In the genomic region with DNA sequence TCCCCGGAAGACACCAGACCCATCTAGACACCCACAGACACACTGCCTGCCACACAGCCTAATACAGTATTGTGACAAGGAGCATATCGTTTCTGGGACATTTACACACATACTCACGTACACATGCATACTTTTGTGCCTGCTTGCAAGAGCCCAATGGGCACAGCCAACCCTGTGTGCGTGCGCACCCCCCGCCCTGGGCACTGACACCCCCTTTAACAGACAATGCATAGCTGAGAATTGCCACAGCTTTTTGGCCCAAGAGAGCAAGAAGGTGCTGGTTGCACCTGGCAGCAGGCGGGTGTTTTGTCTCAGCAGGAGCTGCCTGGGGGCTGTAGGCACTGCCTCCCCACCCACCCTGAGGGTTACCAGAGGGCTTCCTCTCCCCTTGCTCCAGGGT, we compare ENCODE assay signal across 31 cellular contexts. TPM values are rescaled to one million over a fixed set of nuclear protein-coding genes. Genes with fewer than 3 reads are reported as not detected.
DNase-seq lines count a peak whose midpoint lies in the region; ATAC-seq, FAIRE-seq and TF ChIP-seq lines count a peak whose summit lies in the region.
"Had no signal": no experiment of that assay in that cellular context is flagged by ENCODE, and none has a peak within 500 bp of the region (broad histone marks: within the 10 kb centered on the region; RNA-seq: fewer than 3 reads in every experiment).

No MANE protein-coding gene starts in this region.

- H2BK5ac ChIP-seq in IMR-90 (ENCODE audit: low read depth, low read length, poor library complexity, severe bottlenecking), result no peak overlapping the region
- H2BK5ac ChIP-seq in trophoblast cell (ENCODE audit: low read depth, low read length, poor library complexity), result no peak overlapping the region

- H2AFZ ChIP-seq in IMR-90 (replicated peaks; ENCODE audit: low read length, poor library complexity) (no peak overlapping the region), trophoblast cell (ENCODE audit: insufficient read depth, low read length, poor library complexity) (no peak overlapping the region)

- H3K56ac ChIP-seq in IMR-90 (ENCODE audit: extremely low read depth, insufficient read depth, low read length), result no peak overlapping the region

- H3K4me1 Mint-ChIP-seq in CD4-positive, CD25-positive, alpha-beta regulatory T cell, result peaks cover 0 to 17% (median 6%) of the 10 kb centered on the region in 4 donors

- TF ChIP-seq POLR2A in IMR-90 (IDR thresholded peaks at IDR 0.05; ENCODE audit: low read depth, low read length) (no peak), GM12891 (IDR thresholded peaks at IDR 0.05; ENCODE audit: low read depth, low read length) (no peak)

- no peak for TF ChIP-seq RAD21 in IMR-90 (IDR thresholded peaks at IDR 0.05; ENCODE audit: low read length)

- ATAC-seq in CD4-positive, CD25-positive, alpha-beta regulatory T cell (ENCODE audit: low read depth in 2 of 2), result no peak
- ATAC-seq in IMR-90 (ENCODE audit: low read depth) (no peak), esophagus mucosa (peak; percentile 1), GM18502 (IDR thresholded peaks at IDR 0.05; ENCODE audit: poor library complexity, unreplicated experiment) (no peak), GM19452 (IDR thresholded peaks at IDR 0.05; ENCODE audit: unreplicated experiment) (no peak), lower lobe of right lung (no peak)
- ATAC-seq: activated CD4-positive, CD25-positive, alpha-beta regulatory T cell treated with anti-CD3 and anti-CD28 coated beads, Interleukin-2, amount 50 U/mL, for 24 hours; gastroesophageal sphincter; K562; pancreas had no signal

- no peak overlapping the region for H2BK20ac ChIP-seq in IMR-90 (ENCODE audit: low read depth, low read length)

- H3K4me2 ChIP-seq in IMR-90 (ENCODE audit: low read depth, low read length) (no peak overlapping the region), trophoblast cell (ENCODE audit: low read length) (no peak overlapping the region)

- dilution Hi-C loops in IMR-90 (cut with HindIII; ENCODE audit: low sequenced_read_pairs, unreplicated experiment), result no loop called here

- H3K27me3 ChIP-seq in CD4-positive, CD25-positive, alpha-beta regulatory T cell (ENCODE audit: control insufficient read depth, insufficient read depth, low read length), result peaks cover 3% of the 10 kb centered on the region
- H3K27me3 ChIP-seq in IMR-90 (ENCODE audit: control insufficient read depth, insufficient read depth, low read length) (no peaks in the 10 kb centered on the region), trophoblast cell (ENCODE audit: insufficient read depth, low read length) (peaks cover 47% of the 10 kb centered on the region), lower lobe of right lung (ENCODE audit: low read depth) (no peaks in the 10 kb centered on the region)
- H3K27me3 ChIP-seq: dorsolateral prefrontal cortex, gastroesophageal sphincter, MG63, pancreas, right atrium auricular region had no signal

- H3K79me1 ChIP-seq in IMR-90 (ENCODE audit: low read depth in 1 of 2, low read length in 2 of 2) (peaks cover 9 to 29% of the 10 kb centered on the region in 2 experiments), trophoblast cell (ENCODE audit: low read length) (no peaks in the 10 kb centered on the region)

- peak overlapping the region; percentile 59 to 97 (median 74) for H3K4me3 Mint-ChIP-seq in CD4-positive, CD25-positive, alpha-beta regulatory T cell

- H3K18ac ChIP-seq in IMR-90 (ENCODE audit: low read depth, low read length) (no peak overlapping the region), trophoblast cell (ENCODE audit: low read length) (no peak overlapping the region)

- no peak for DNase-seq in CD4-positive, CD25-positive, alpha-beta regulatory T cell
- no peak for DNase-seq in IMR-90
- no peak for DNase-seq in trophoblast cell
- DNase-seq in GM12891 (ENCODE audit: insufficient read length, low spot score), result no peak
- no peak for DNase-seq in lower lobe of right lung
- DNase-seq: activated CD4-positive, alpha-beta memory T cell treated with anti-CD3 and anti-CD28 coated beads, Interleukin-2, amount 10 ng/mL, durations not matched to agents 7 days and 5 days; C1 segment of cervical spinal cord; cerebellar nuclear complex; DMS 273 treated with DMSO at 0.1 percent for 48 hours; dorsolateral prefrontal cortex; H7; hippocampal formation; mesenchymal stem cell; MG63; NCI-H1417; NCI-H446; NCI-H82; RPMI8226; stimulated activated CD4-positive, alpha-beta T cell treated with anti-CD3 and anti-CD28 coated beads, Interleukin-2, amount 100 ng/mL, for 24 hours; T-helper 1 cell had no signal

- no peak overlapping the region for H3K9ac ChIP-seq in IMR-90 (ENCODE audit: low read depth, low read length)
- H3K9ac ChIP-seq in trophoblast cell (ENCODE audit: low read length), result no peak overlapping the region

- no peak overlapping the region for H3K4me3 ChIP-seq in CD4-positive, CD25-positive, alpha-beta regulatory T cell (ENCODE audit: low read depth, low read length)
- H3K4me3 ChIP-seq in IMR-90 (ENCODE audit: insufficient read depth, low read depth, low read length), result no peak overlapping the region
- H3K4me3 ChIP-seq in trophoblast cell (ENCODE audit: low read depth, low read length), result peak overlapping the region; percentile 12
- no peak overlapping the region for H3K4me3 ChIP-seq in lower lobe of right lung
- H3K4me3 ChIP-seq: dorsolateral prefrontal cortex, gastroesophageal sphincter, K562, MG63, pancreas, right atrium auricular region had no signal

- no peak overlapping the region for H2BK15ac ChIP-seq in IMR-90 (ENCODE audit: low read depth, low read length)

- H3K4me1 ChIP-seq in CD4-positive, CD25-positive, alpha-beta regulatory T cell (ENCODE audit: control insufficient read depth, insufficient read depth, low read length, poor library complexity, severe bottlenecking), result peaks cover 6% of the 10 kb centered on the region
- H3K4me1 ChIP-seq in IMR-90 (ENCODE audit: control insufficient read depth, insufficient read depth, low read length), result peaks cover 13% of the 10 kb centered on the region
- H3K4me1 ChIP-seq in trophoblast cell (ENCODE audit: control insufficient read depth in 1 of 2, insufficient read depth in 2 of 2, low read length in 2 of 2), result peaks cover 0 to 6% of the 10 kb centered on the region in 2 experiments
- peaks cover 15% of the 10 kb centered on the region for H3K4me1 ChIP-seq in lower lobe of right lung

- peak overlapping the region; percentile 88 for H2AK9ac ChIP-seq in IMR-90 (replicated peaks; ENCODE audit: low read depth, low read length, poor library complexity)

- TF ChIP-seq CTCF in IMR-90 (conservative IDR thresholded peaks at IDR 0.05; ENCODE audit: low read depth, low read length) (no peak), lower lobe of right lung (IDR thresholded peaks at IDR 0.05) (no peak)

- H4K91ac ChIP-seq in IMR-90 (ENCODE audit: insufficient read depth, low read depth, low read length) (no peak overlapping the region), trophoblast cell (ENCODE audit: low read depth, low read length) (no peak overlapping the region)

- H2BK12ac ChIP-seq in trophoblast cell (ENCODE audit: low read length), result no peak overlapping the region

- peak overlapping the region in 1 of 3 donors; percentile 35 for H3K27ac Mint-ChIP-seq in CD4-positive, CD25-positive, alpha-beta regulatory T cell
- H3K27ac Mint-ChIP-seq: activated CD4-positive, alpha-beta memory T cell treated with anti-CD3 and anti-CD28 coated beads, Interleukin-2, amount 10 ng/mL, durations not matched to agents 7 days and 5 days; activated T-helper 2 cell treated with anti-CD3 and anti-CD28 coated beads, Interferon-gamma antibody, Interleukin-2, Interleukin-4, amounts not matched to agents 10 μg/mL and 5 μg/mL and 100 μg/mL, durations not matched to agents 14 hours and 24 hours and 36 hours had no signal

- H2BK120ac ChIP-seq in IMR-90 (ENCODE audit: low read depth, low read length) (no peak overlapping the region), trophoblast cell (ENCODE audit: insufficient read depth, low read length, poor library complexity) (no peak overlapping the region)

- peaks cover 0 to 3% (median 0%) of the 10 kb centered on the region in 7 donors for H3K9me3 Mint-ChIP-seq in CD4-positive, CD25-positive, alpha-beta regulatory T cell
- H3K9me3 Mint-ChIP-seq: activated CD4-positive, alpha-beta memory T cell treated with anti-CD3 and anti-CD28 coated beads, Interleukin-2, amount 10 ng/mL, durations not matched to agents 7 days and 5 days; activated T-helper 2 cell treated with anti-CD3 and anti-CD28 coated beads, Interferon-gamma antibody, Interleukin-2, Interleukin-4, amounts not matched to agents 10 μg/mL and 5 μg/mL and 100 μg/mL, durations not matched to agents 14 hours and 24 hours and 36 hours had no signal

- no peak overlapping the region for H3K27ac ChIP-seq in CD4-positive, CD25-positive, alpha-beta regulatory T cell (ENCODE audit: insufficient read depth, low read length, poor library complexity, severe bottlenecking)
- H3K27ac ChIP-seq in IMR-90 (ENCODE audit: insufficient read depth, low read length) (no peak overlapping the region), trophoblast cell (ENCODE audit: low read depth, low read length) (no peak overlapping the region), lower lobe of right lung (no peak overlapping the region)
- H3K27ac ChIP-seq: pancreas, right atrium auricular region had no signal

- in situ Hi-C loops in IMR-90 (cut with MboI; ENCODE audit: low sequenced_read_pairs), result loop anchor here (25.0 kb wide), 1 partner anchor 744 kb away; a partner anchor contains a TSS

- peaks cover 18% of the 10 kb centered on the region for H4K20me1 ChIP-seq in IMR-90 (ENCODE audit: insufficient read depth, low read length)

- H4K12ac ChIP-seq in trophoblast cell (ENCODE audit: low read depth, low read length), result no peak overlapping the region

- H4K8ac ChIP-seq in IMR-90 (ENCODE audit: low read depth in 2 of 2, low read length in 2 of 2) (no peak overlapping the region), trophoblast cell (ENCODE audit: low read depth, low read length) (no peak overlapping the region)

- intact Hi-C loops in IMR-90 (cut with micrococcal nuclease), result no loop called here
- intact Hi-C loops in lower lobe of right lung (cut with DNase I), result no loop called here

- H3K9me3 ChIP-seq in CD4-positive, CD25-positive, alpha-beta regulatory T cell (ENCODE audit: control insufficient read depth in 2 of 2, low read length in 2 of 2), result no peaks in the 10 kb centered on the region
- no peaks in the 10 kb centered on the region for H3K9me3 ChIP-seq in IMR-90 (ENCODE audit: control insufficient read depth, insufficient read depth, low read length)
- H3K9me3 ChIP-seq in trophoblast cell (ENCODE audit: insufficient read depth, low read depth, low read length), result peaks cover 31% of the 10 kb centered on the region
- H3K9me3 ChIP-seq in lower lobe of right lung, result no peaks in the 10 kb centered on the region
- H3K9me3 ChIP-seq: gastroesophageal sphincter, MG63, pancreas, right atrium auricular region had no signal

- no peaks in the 10 kb centered on the region for H3K79me2 ChIP-seq in trophoblast cell (ENCODE audit: control insufficient read depth, insufficient read depth, low read length, poor library complexity)

- POLR2A ChIA-PET in IMR-90 (lab: Charles Lee; ENCODE audit: unreplicated experiment), result no interaction called here

- WGBS in IMR-90 (ENCODE audit: extremely low coverage in 2 of 2, insufficient read length in 1 of 2), 2 experiments, result 100% methylated on average over 3 of the region's 7 CpGs; no CpG with 5 or more reads in 1 of the 2 experiments
- WGBS in trophoblast cell (ENCODE audit: extremely low coverage, insufficient coverage, insufficient read length), result no CpG with 5 or more reads among the region's 7 CpGs

- no peak overlapping the region for H4K5ac ChIP-seq in IMR-90 (ENCODE audit: low read depth, low read length)

- BruUV-seq in IMR-90 (replicated peaks; lab: Mats Ljungman, UMichigan), result no TSS peak

- no peak overlapping the region for H3K23ac ChIP-seq in IMR-90 (ENCODE audit: low read depth, low read length)
- H3K23ac ChIP-seq in trophoblast cell (ENCODE audit: low read length), result no peak overlapping the region

- no peak overlapping the region for H2AK5ac ChIP-seq in IMR-90 (ENCODE audit: low read depth, low read length)
- H2AK5ac ChIP-seq in trophoblast cell (ENCODE audit: low read length), result no peak overlapping the region

- H3K9me1 ChIP-seq in IMR-90 (ENCODE audit: insufficient read depth, low read length), result peaks cover 12% of the 10 kb centered on the region

- no peak for FAIRE-seq in GM12891 (lab: Jason Lieb, UNC)
- FAIRE-seq: pancreas had no signal

- peaks cover 22% of the 10 kb centered on the region for H3K27me3 Mint-ChIP-seq in CD4-positive, CD25-positive, alpha-beta regulatory T cell

- H3K36me3 ChIP-seq in CD4-positive, CD25-positive, alpha-beta regulatory T cell (ENCODE audit: control insufficient read depth, insufficient read depth, low read length), result no peaks in the 10 kb centered on the region
- H3K36me3 ChIP-seq in IMR-90 (ENCODE audit: control insufficient read depth, insufficient read depth, low read length), result peaks cover 3% of the 10 kb centered on the region
- H3K36me3 ChIP-seq in trophoblast cell (ENCODE audit: control insufficient read depth in 1 of 2, insufficient read depth in 2 of 2, low read length in 2 of 2), result no peaks in the 10 kb centered on the region
- H3K36me3 ChIP-seq in lower lobe of right lung, result peaks cover 2% of the 10 kb centered on the region
- H3K36me3 ChIP-seq: pancreas, right atrium auricular region had no signal

- CTCF ChIA-PET in IMR-90 (lab: Yijun Ruan, JAX), result interaction anchor here (3.3 kb wide), 1 partner anchor 68 kb away, joined by 10 read pairs; no protein-coding TSS in a partner anchor

- H3K14ac ChIP-seq in IMR-90 (replicated peaks; ENCODE audit: low read depth, low read length) (no peak overlapping the region), trophoblast cell (ENCODE audit: low read length) (no peak overlapping the region)

- H3K4ac ChIP-seq in IMR-90 (ENCODE audit: low read depth, low read length), result no peak overlapping the region
- no peak overlapping the region for H3K4ac ChIP-seq in trophoblast cell (ENCODE audit: low read depth, low read length)

- H3K36me3 Mint-ChIP-seq in CD4-positive, CD25-positive, alpha-beta regulatory T cell, result peaks cover under 1% of the 10 kb centered on the region

RNA-seq across cellular contexts. Expression of a gene that starts 1.7 kb away (rescaled TPM):
- total RNA-seq in CD4-positive, CD25-positive, alpha-beta regulatory T cell, result 1.2 TPM
- under 1 TPM in 1 of 4 donors, not detected in 3; 0.15 TPM for polyA plus RNA-seq in CD4-positive, CD25-positive, alpha-beta regulatory T cell
- total RNA-seq in IMR-90 (2012; rRNA removed) (10.0 and 10.2 TPM in 2 replicates), esophagus mucosa (101 TPM), lower lobe of right lung (146 TPM)
- 46.9 and 47.7 TPM in 2 replicates for polyA plus RNA-seq in IMR-90 (2012; rRNA removed)
- 34.3 and 53.4 TPM in 2 replicates for polyA plus RNA-seq in IMR-90 (2012; cell fraction: cytosol; rRNA removed)
- polyA plus RNA-seq in IMR-90 (2012; cell fraction: nucleus; rRNA removed; ENCODE audit: low replicate concordance), result 34.8 and 48.3 TPM in 2 replicates
- polyA plus RNA-seq in trophoblast cell (2013), result 0.03 and 0.04 TPM in 2 replicates
- 0.30 TPM for polyA plus RNA-seq in GM12891 (2012; ENCODE audit: low read depth, missing spikeins)

RNA-seq across cellular contexts. Expression of a gene that starts 24.2 kb away (rescaled TPM):
- not detected for total RNA-seq in CD4-positive, CD25-positive, alpha-beta regulatory T cell
- not detected for polyA plus RNA-seq in CD4-positive, CD25-positive, alpha-beta regulatory T cell
- total RNA-seq in IMR-90 (2012; rRNA removed), result not detected in 2 replicates
- polyA plus RNA-seq in IMR-90 (2012; rRNA removed), result 0.03 TPM in 1 of 2 replicates, not detected in the other
- 0.03 TPM in 1 of 2 replicates, not detected in the other for polyA plus RNA-seq in IMR-90 (2012; cell fraction: cytosol; rRNA removed)
- polyA plus RNA-seq in IMR-90 (2012; cell fraction: nucleus; rRNA removed; ENCODE audit: low replicate concordance), result 0.07 TPM in 1 of 2 replicates, not detected in the other
- total RNA-seq in esophagus mucosa, result not detected
- polyA plus RNA-seq in trophoblast cell (2013), result 0.03 TPM in 2 replicates
- polyA plus RNA-seq in GM12891 (2012; ENCODE audit: low read depth, missing spikeins), result not detected
- total RNA-seq in lower lobe of right lung, result 0.32 TPM
- total RNA-seq: H7, SK-MEL-5, ureter had no signal

RNA-seq across cellular contexts. Expression of a gene that starts 36.5 kb away (rescaled TPM):
- total RNA-seq in CD4-positive, CD25-positive, alpha-beta regulatory T cell, result 7.4 TPM
- 10 to 100 TPM; 57.2 to 71.9 (median 66.6) TPM for polyA plus RNA-seq in CD4-positive, CD25-positive, alpha-beta regulatory T cell
- 13.3 and 22.5 TPM in 2 replicates for total RNA-seq in IMR-90 (2012; rRNA removed)
- 42.4 and 64.7 TPM in 2 replicates for polyA plus RNA-seq in IMR-90 (2012; rRNA removed)
- 94.5 and 111 TPM in 2 replicates for polyA plus RNA-seq in IMR-90 (2012; cell fraction: cytosol; rRNA removed)
- 24.3 and 34.4 TPM in 2 replicates for polyA plus RNA-seq in IMR-90 (2012; cell fraction: nucleus; rRNA removed; ENCODE audit: low replicate concordance)
- total RNA-seq in esophagus mucosa, result 20.7 TPM
- 35.0 and 36.2 TPM in 2 replicates for polyA plus RNA-seq in trophoblast cell (2013)
- 38.0 TPM for polyA plus RNA-seq in GM12891 (2012; ENCODE audit: low read depth, missing spikeins)
- total RNA-seq in lower lobe of right lung, result 14.8 TPM

RNA-seq across cellular contexts. Expression of a gene that starts 47.9 kb away (rescaled TPM):
- 80.9 TPM for total RNA-seq in CD4-positive, CD25-positive, alpha-beta regulatory T cell
- 10 to 100 TPM; 73.8 to 85.0 (median 78.1) TPM for polyA plus RNA-seq in CD4-positive, CD25-positive, alpha-beta regulatory T cell
- total RNA-seq in IMR-90 (2012; rRNA removed) (54.3 and 56.4 TPM in 2 replicates), esophagus mucosa (65.6 TPM), lower lobe of right lung (93.3 TPM)
- 67.8 and 79.7 TPM in 2 replicates for polyA plus RNA-seq in IMR-90 (2012; rRNA removed)
- polyA plus RNA-seq in IMR-90 (2012; cell fraction: cytosol; rRNA removed), result 95.6 and 109 TPM in 2 replicates
- polyA plus RNA-seq in IMR-90 (2012; cell fraction: nucleus; rRNA removed; ENCODE audit: low replicate concordance), result 105 and 168 TPM in 2 replicates
- 91.0 and 92.1 TPM in 2 replicates for polyA plus RNA-seq in trophoblast cell (2013)
- polyA plus RNA-seq in GM12891 (2012; ENCODE audit: low read depth, missing spikeins), result 108 TPM

RNA-seq across cellular contexts. Expression of a gene that starts 55.2 kb away (rescaled TPM):
- total RNA-seq in CD4-positive, CD25-positive, alpha-beta regulatory T cell, result 484 TPM
- 100 to 1,000 TPM; 113 to 172 (median 149) TPM for polyA plus RNA-seq in CD4-positive, CD25-positive, alpha-beta regulatory T cell
- total RNA-seq in IMR-90 (2012; rRNA removed), result 3,245 and 3,358 TPM in 2 replicates
- polyA plus RNA-seq in IMR-90 (2012; rRNA removed), result 1,894 and 1,932 TPM in 2 replicates
- 1,040 and 4,080 TPM in 2 replicates for polyA plus RNA-seq in IMR-90 (2012; cell fraction: cytosol; rRNA removed)
- 541 and 964 TPM in 2 replicates for polyA plus RNA-seq in IMR-90 (2012; cell fraction: nucleus; rRNA removed; ENCODE audit: low replicate concordance)
- total RNA-seq in esophagus mucosa, result 586 TPM
- 2,017 and 2,072 TPM in 2 replicates for polyA plus RNA-seq in trophoblast cell (2013)
- polyA plus RNA-seq in GM12891 (2012; ENCODE audit: low read depth, missing spikeins), result 578 TPM
- 872 TPM for total RNA-seq in lower lobe of right lung
